In genomic region chr2:207528980-207529329, GRCh38 we compare ENCODE assay signal across 8 cellular contexts. TPM values are rescaled to one million over a fixed set of nuclear protein-coding genes. Genes with fewer than 3 reads are reported as not detected.
DNase-seq lines count a peak whose midpoint lies in the region; ATAC-seq lines count a peak whose summit lies in the region.

No MANE protein-coding gene starts in this region.

- H3K23ac ChIP-seq in mesendoderm (ENCODE audit: low read length) = peak overlapping the region; percentile 49

- H3K36me3 Mint-ChIP-seq in stimulated activated memory B cell treated with anti-CD40 and anti-IgM and Interleukin-4, amounts not matched to agents 10 μg/mL and 1 μg/mL and 100 μg/mL, for 72 hours = peaks cover 9% of the 10 kb centered on the region

- H3K27me3 Mint-ChIP-seq in stimulated activated memory B cell treated with anti-CD40 and anti-IgM and Interleukin-4, amounts not matched to agents 10 μg/mL and 1 μg/mL and 100 μg/mL, for 72 hours = no peaks in the 10 kb centered on the region

- H3K27ac ChIP-seq in duodenal mucosa (ENCODE audit: low read depth, low read length) (peak overlapping the region; percentile 96), mesendoderm (ENCODE audit: low read depth, low read length) (peak overlapping the region; percentile 95)

- H2AK5ac ChIP-seq in mesendoderm (ENCODE audit: low read length) = no peak overlapping the region

- H2BK5ac ChIP-seq in mesendoderm (ENCODE audit: low read length) = no peak overlapping the region

- peak overlapping the region; percentile 99 for H3K18ac ChIP-seq in mesendoderm (ENCODE audit: low read length)

- H3K4me1 ChIP-seq in duodenal mucosa (ENCODE audit: control insufficient read depth in 1 of 2, insufficient read depth in 2 of 2, low read length in 2 of 2) (peaks cover 15 to 31% of the 10 kb centered on the region in 2 donors), mesendoderm (ENCODE audit: control insufficient read depth, low read depth, low read length) (no peaks in the 10 kb centered on the region)

- H3K4me3 ChIP-seq in duodenal mucosa (ENCODE audit: low read depth in 1 of 2, low read length in 2 of 2) (peak overlapping the region; percentile 84 to 91), mesendoderm (ENCODE audit: low read length) (peak overlapping the region; percentile 73)

- H3K9me3 ChIP-seq in duodenal mucosa (ENCODE audit: control insufficient read depth in 1 of 2, low read length in 2 of 2) = no peaks in the 10 kb centered on the region

- H3K4me2 ChIP-seq in mesendoderm (ENCODE audit: low read length) = peak overlapping the region; percentile 69

- ATAC-seq in GM19455 (IDR thresholded peaks at IDR 0.05; ENCODE audit: unreplicated experiment) = peak; percentile 18
- peak; percentile 5 for ATAC-seq in HG03565 (IDR thresholded peaks at IDR 0.05; ENCODE audit: unreplicated experiment)
- peak; percentile 32 for ATAC-seq in stimulated activated memory B cell treated with anti-CD40 and anti-IgM and Interleukin-4, amounts not matched to agents 10 μg/mL and 1 μg/mL and 100 μg/mL, for 72 hours

- DNase-seq in COR-L47 (lab: John Stamatoyannopoulos, UW) (peak; percentile 41), mesendoderm (peak; percentile 51), occipital lobe (lab: John Stamatoyannopoulos, UW) (no peak)
- DNase-seq in activated CD4-positive, CD25-positive, alpha-beta regulatory T cell treated with anti-CD3 and anti-CD28 coated beads, Interleukin-2, amount 50 U/mL, for 16 hours (ENCODE audit: low read depth, low spot score) = peak; percentile 37

- peaks cover 28% of the 10 kb centered on the region for H3K79me2 ChIP-seq in mesendoderm (ENCODE audit: control insufficient read depth, insufficient read depth, low read length)

- peak overlapping the region; percentile 92 for H3K4ac ChIP-seq in mesendoderm (ENCODE audit: low read depth, low read length)

- H3K4me1 Mint-ChIP-seq in stimulated activated memory B cell treated with anti-CD40 and anti-IgM and Interleukin-4, amounts not matched to agents 10 μg/mL and 1 μg/mL and 100 μg/mL, for 72 hours = peaks cover 43% of the 10 kb centered on the region

- no peaks in the 10 kb centered on the region for H3K79me1 ChIP-seq in mesendoderm (ENCODE audit: low read length)

- peak overlapping the region; percentile 91 for H3K27ac Mint-ChIP-seq in stimulated activated memory B cell treated with anti-CD40 and anti-IgM and Interleukin-4, amounts not matched to agents 10 μg/mL and 1 μg/mL and 100 μg/mL, for 72 hours

- peak overlapping the region; percentile 93 for H3K4me3 Mint-ChIP-seq in stimulated activated memory B cell treated with anti-CD40 and anti-IgM and Interleukin-4, amounts not matched to agents 10 μg/mL and 1 μg/mL and 100 μg/mL, for 72 hours

- H3K9ac ChIP-seq in duodenal mucosa (ENCODE audit: low read depth in 1 of 2, low read length in 2 of 2) (peak overlapping the region; percentile 95 to 97), mesendoderm (ENCODE audit: low read length) (peak overlapping the region; percentile 89)

- no peak overlapping the region for H2BK15ac ChIP-seq in mesendoderm (replicated peaks; ENCODE audit: low read depth)

- H3K27me3 ChIP-seq in duodenal mucosa (ENCODE audit: control insufficient read depth in 1 of 2, insufficient read depth in 2 of 2, low read length in 2 of 2) = no peaks in the 10 kb centered on the region
- no peaks in the 10 kb centered on the region for H3K27me3 ChIP-seq in mesendoderm (ENCODE audit: insufficient read depth, low read length, poor library complexity)

- H3K9me3 Mint-ChIP-seq in stimulated activated memory B cell treated with anti-CD40 and anti-IgM and Interleukin-4, amounts not matched to agents 10 μg/mL and 1 μg/mL and 100 μg/mL, for 72 hours = no peaks in the 10 kb centered on the region

- no peak overlapping the region for H4K5ac ChIP-seq in mesendoderm (ENCODE audit: low read length)

- peak overlapping the region; percentile 93 for H4K8ac ChIP-seq in mesendoderm (ENCODE audit: low read depth, low read length)

- no peaks in the 10 kb centered on the region for H3K36me3 ChIP-seq in duodenal mucosa (ENCODE audit: control insufficient read depth in 1 of 2, insufficient read depth in 2 of 2, low read length in 2 of 2)
- H3K36me3 ChIP-seq in mesendoderm (ENCODE audit: control insufficient read depth, insufficient read depth, low read length) = no peaks in the 10 kb centered on the region

- H2BK120ac ChIP-seq in mesendoderm (ENCODE audit: low read depth, low read length) = peak overlapping the region; percentile 47

- no CpG with 5 or more reads among the region's 17 CpGs for WGBS in mesendoderm (ENCODE audit: extremely low coverage, insufficient coverage, low lambda C conversion rate)

- peak overlapping the region; percentile 93 for H3K56ac ChIP-seq in mesendoderm (ENCODE audit: low read length)

RNA-seq across cellular contexts. Expression of gene CREB1, which starts 0.8 kb away (rescaled TPM):
- polyA plus RNA-seq in mesendoderm (2013, experiment 1 of 2) = 42.3 TPM
- 46.2 TPM for polyA plus RNA-seq in mesendoderm (2013, experiment 2 of 2)
- total RNA-seq in occipital lobe = 130 TPM
